8 cellular contexts compared by ENCODE assay signal in the genomic region with DNA sequence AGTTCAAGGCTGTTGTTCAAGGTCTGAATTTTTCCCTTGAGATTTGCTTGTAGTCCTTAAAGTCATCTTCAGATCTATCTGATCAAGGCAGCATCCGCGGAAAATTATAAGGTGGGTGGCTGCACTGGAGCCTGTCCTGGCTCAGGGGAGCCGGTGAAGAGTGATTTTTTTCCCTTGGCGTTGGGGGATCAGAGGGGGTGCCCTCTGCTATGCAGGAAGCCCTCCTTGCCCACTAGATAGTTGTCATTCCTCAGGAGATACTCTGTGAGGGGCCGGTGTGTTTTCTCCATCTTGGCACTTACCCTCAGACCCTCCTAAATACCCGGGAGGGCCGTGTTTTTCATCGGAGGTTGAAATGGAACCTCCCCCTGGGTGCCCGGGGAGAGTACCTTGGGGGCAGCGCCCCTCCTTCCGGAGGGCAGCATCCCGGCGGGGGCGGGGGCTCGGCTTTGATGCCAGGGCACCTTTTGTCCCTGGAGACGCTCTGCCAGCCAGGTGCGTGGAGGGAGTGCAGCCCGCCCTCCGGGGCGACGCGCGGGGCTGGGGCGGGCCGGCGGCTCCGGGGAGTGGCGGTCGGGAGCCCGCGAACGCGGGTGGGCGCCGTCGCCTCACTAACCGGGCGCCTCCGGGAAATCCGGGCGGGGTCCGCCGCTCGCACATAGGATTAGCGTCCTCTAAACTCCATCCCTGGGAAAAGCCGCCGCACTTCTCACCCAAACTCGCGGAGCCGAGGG. TPM values are rescaled to one million over a fixed set of nuclear protein-coding genes. Genes with fewer than 3 reads are reported as not detected.
DNase-seq lines count a peak whose midpoint lies in the region; ATAC-seq and TF ChIP-seq lines count a peak whose summit lies in the region.
"Not testable (repeated sequence)": the region's sequence is repeated elsewhere in the genome, so short reads cannot be mapped to it uniquely, and the experiment has no call there.

No MANE protein-coding gene starts in this region.

- H4K20me1 ChIP-seq in SK-N-SH (ENCODE audit: insufficient read depth) = peaks cover 19% of the 10 kb centered on the region; the same call in 1 of the 2 replicates

- ATAC-seq in GM21390 (IDR thresholded peaks at IDR 0.05; ENCODE audit: unreplicated experiment) (peak; percentile 25), HG03439 (IDR thresholded peaks at IDR 0.05; ENCODE audit: unreplicated experiment) (peak; percentile 25), natural killer cell (peak; percentile 13 to 31 (median 19))
- ATAC-seq in stimulated activated memory B cell treated with anti-CD40 and anti-IgM and Interleukin-4, amounts not matched to agents 10 μg/mL and 1 μg/mL and 100 μg/mL, for 72 hours = peak; percentile 65

- CTCF ChIA-PET in SK-N-SH (lab: Yijun Ruan, JAX); activated naive CD4-positive, alpha-beta T cell treated with anti-CD3 and anti-CD28 coated beads, Interleukin-2, amount 10 ng/mL, durations not matched to agents 7 days and 5 days (lab: Charles Lee): not testable (repeated sequence)

- not testable (repeated sequence) for TF ChIP-seq CTCF in SK-N-SH (IDR thresholded peaks at IDR 0.05); fibroblast of villous mesenchyme (IDR thresholded peaks at IDR 0.05; ENCODE audit: insufficient read depth, low read depth, low read length); natural killer cell (IDR thresholded peaks at IDR 0.05)

- H3K4me3 Mint-ChIP-seq in activated naive CD4-positive, alpha-beta T cell treated with anti-CD3 and anti-CD28 coated beads, Interleukin-2, amount 10 ng/mL, durations not matched to agents 7 days and 5 days = peak overlapping the region; percentile 80
- peak overlapping the region; percentile 83 for H3K4me3 Mint-ChIP-seq in natural killer cell
- peak overlapping the region; percentile 84 for H3K4me3 Mint-ChIP-seq in stimulated activated memory B cell treated with anti-CD40 and anti-IgM and Interleukin-4, amounts not matched to agents 10 μg/mL and 1 μg/mL and 100 μg/mL, for 72 hours

- POLR2A ChIA-PET in SK-N-SH (lab: Yijun Ruan, JAX) = not testable (repeated sequence)

- peaks cover 80% of the 10 kb centered on the region for H3K79me2 ChIP-seq in SK-N-SH (ENCODE audit: insufficient read depth)

- peaks cover 22% of the 10 kb centered on the region for H3K36me3 Mint-ChIP-seq in activated naive CD4-positive, alpha-beta T cell treated with anti-CD3 and anti-CD28 coated beads, Interleukin-2, amount 10 ng/mL, durations not matched to agents 7 days and 5 days
- H3K36me3 Mint-ChIP-seq in natural killer cell; stimulated activated memory B cell treated with anti-CD40 and anti-IgM and Interleukin-4, amounts not matched to agents 10 μg/mL and 1 μg/mL and 100 μg/mL, for 72 hours: not testable (repeated sequence)

- H3K9me2 ChIP-seq in SK-N-SH = not testable (repeated sequence)

- peak overlapping the region; percentile 51 for H2AFZ ChIP-seq in SK-N-SH (ENCODE audit: low read depth)

- H3K27ac Mint-ChIP-seq in activated naive CD4-positive, alpha-beta T cell treated with anti-CD3 and anti-CD28 coated beads, Interleukin-2, amount 10 ng/mL, durations not matched to agents 7 days and 5 days = peak overlapping the region; percentile 86
- peak overlapping the region; percentile 78 to 79 for H3K27ac Mint-ChIP-seq in natural killer cell
- H3K27ac Mint-ChIP-seq in stimulated activated memory B cell treated with anti-CD40 and anti-IgM and Interleukin-4, amounts not matched to agents 10 μg/mL and 1 μg/mL and 100 μg/mL, for 72 hours = peak overlapping the region; percentile 79

- H3K27me3 Mint-ChIP-seq in activated naive CD4-positive, alpha-beta T cell treated with anti-CD3 and anti-CD28 coated beads, Interleukin-2, amount 10 ng/mL, durations not matched to agents 7 days and 5 days; natural killer cell (ENCODE audit: low read depth in 2 of 2); stimulated activated memory B cell treated with anti-CD40 and anti-IgM and Interleukin-4, amounts not matched to agents 10 μg/mL and 1 μg/mL and 100 μg/mL, for 72 hours: not testable (repeated sequence)

- not testable (repeated sequence) for TF ChIP-seq EP300 in SK-N-SH (IDR thresholded peaks at IDR 0.05; ENCODE audit: borderline replicate concordance in 1 of 2, low read depth in 1 of 2, low read length in 1 of 2)

- peaks cover 31% of the 10 kb centered on the region for H3K4me1 Mint-ChIP-seq in activated naive CD4-positive, alpha-beta T cell treated with anti-CD3 and anti-CD28 coated beads, Interleukin-2, amount 10 ng/mL, durations not matched to agents 7 days and 5 days
- H3K4me1 Mint-ChIP-seq in natural killer cell = peaks cover 24 to 26% of the 10 kb centered on the region in 2 donors
- peaks cover 35% of the 10 kb centered on the region for H3K4me1 Mint-ChIP-seq in stimulated activated memory B cell treated with anti-CD40 and anti-IgM and Interleukin-4, amounts not matched to agents 10 μg/mL and 1 μg/mL and 100 μg/mL, for 72 hours

- H3K9me3 ChIP-seq in SK-N-SH = not testable (repeated sequence)

- H3K9ac ChIP-seq in SK-N-SH = peak overlapping the region; percentile 98

- H3F3A ChIP-seq in SK-N-SH (replicated peaks; ENCODE audit: insufficient read depth) = peaks cover 31% of the 10 kb centered on the region

- DNase-seq in COLO829 (ENCODE audit: low spot score) = peak; percentile 30
- peak; percentile 67 for DNase-seq in SK-N-SH
- DNase-seq in activated naive CD4-positive, alpha-beta T cell treated with anti-CD3 and anti-CD28 coated beads, Interleukin-2, amount 10 ng/mL, durations not matched to agents 7 days and 5 days = peak; percentile 66
- DNase-seq in fibroblast of villous mesenchyme (ENCODE audit: low read depth); natural killer cell: not testable (repeated sequence)

- peak overlapping the region; percentile 91 for H3K4me2 ChIP-seq in SK-N-SH

- TF ChIP-seq RAD21 in SK-N-SH (IDR thresholded peaks at IDR 0.05; ENCODE audit: low read length) = not testable (repeated sequence)

- H3K36me3 ChIP-seq in SK-N-SH (replicated peaks in 1 of 2; ENCODE audit: control insufficient read depth in 1 of 2, insufficient read depth in 2 of 2, low read length in 1 of 2) = peaks cover 6 to 23% of the 10 kb centered on the region in 2 experiments

- not testable (repeated sequence) for H3K27me3 ChIP-seq in SK-N-SH (ENCODE audit: insufficient read depth)

- H3K4me3 ChIP-seq in SK-N-SH (ENCODE audit: low read depth in 2 of 2, low read length in 1 of 2) (peak overlapping the region; percentile 67 to 76), fibroblast of villous mesenchyme (ENCODE audit: low read depth, low read length) (peak overlapping the region; percentile 64)

- H3K27ac ChIP-seq in SK-N-SH (ENCODE audit: low read depth in 2 of 2, low read length in 1 of 2) = peak overlapping the region; percentile 38 to 85; a peak in 3 of 4 replicates

- H3K4me1 ChIP-seq in SK-N-SH (ENCODE audit: control insufficient read depth in 1 of 2, insufficient read depth in 2 of 2, low read depth in 1 of 2, low read length in 1 of 2) = not testable (repeated sequence)

- H3K9me3 Mint-ChIP-seq in activated naive CD4-positive, alpha-beta T cell treated with anti-CD3 and anti-CD28 coated beads, Interleukin-2, amount 10 ng/mL, durations not matched to agents 7 days and 5 days; natural killer cell; stimulated activated memory B cell treated with anti-CD40 and anti-IgM and Interleukin-4, amounts not matched to agents 10 μg/mL and 1 μg/mL and 100 μg/mL, for 72 hours: not testable (repeated sequence)

- intact Hi-C loops in natural killer cell (cut with micrococcal nuclease) = loop anchor here (10.0 kb wide), 1 partner anchor 75 kb away; the partner anchor contains the start of gene HILPDA

- WGBS in SK-N-SH (ENCODE audit: low lambda C conversion rate) = 6% methylated on average over 17 of the region's 50 CpGs

RNA-seq across cellular contexts. Expression of gene METTL2B, which starts 53.7 kb away (rescaled TPM):
- polyA plus RNA-seq in SK-N-SH (2012; rRNA removed) = 22.5 and 27.8 TPM in 2 replicates
- polyA plus RNA-seq in SK-N-SH (2012; cell fraction: cytosol; rRNA removed) = 27.0 and 27.7 TPM in 2 replicates
- 22.5 and 39.9 TPM in 2 replicates for polyA plus RNA-seq in SK-N-SH (2012; cell fraction: nucleus; rRNA removed)
- total RNA-seq in fibroblast of villous mesenchyme = 36.7 and 37.0 TPM in 2 replicates
- total RNA-seq in natural killer cell = 10 to 100 TPM; 16.1 to 20.8 (median 20.0) TPM
